In the genomic region with DNA sequence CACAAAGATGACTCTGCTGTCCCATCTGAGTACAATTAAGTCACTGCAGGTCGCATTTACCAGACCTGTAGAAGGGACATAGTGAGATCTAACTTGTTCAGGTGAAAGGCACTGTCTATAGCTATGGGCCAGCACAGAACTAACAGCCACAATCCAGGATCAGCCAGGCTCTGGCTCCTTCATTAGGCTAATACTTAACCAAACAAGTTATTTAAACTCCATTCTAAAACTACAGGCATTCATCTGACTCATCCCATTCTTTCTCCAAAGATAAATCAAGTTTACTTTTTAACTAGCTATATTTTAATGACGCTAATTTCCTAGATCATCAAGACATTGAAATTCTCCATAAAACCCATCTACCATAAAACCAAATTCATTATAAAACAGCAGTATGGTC, we compare ENCODE assay signal across 24 cellular contexts.
DNase-seq lines count a peak whose midpoint lies in the region; ATAC-seq and TF ChIP-seq lines count a peak whose summit lies in the region.
"Had no signal": no experiment of that assay in that cellular context is flagged by ENCODE, and none has a peak within 500 bp of the region (broad histone marks: within the 10 kb centered on the region; RNA-seq: fewer than 3 reads in every experiment).

No MANE protein-coding gene starts in this region.

- no peak overlapping the region for H2BK5ac ChIP-seq in IMR-90 (ENCODE audit: low read depth, low read length, poor library complexity, severe bottlenecking)

- H3K18ac ChIP-seq in IMR-90 (ENCODE audit: low read depth, low read length) = no peak overlapping the region

- peaks cover 5% of the 10 kb centered on the region; the same call in 1 of the 2 replicates for H3K9me1 ChIP-seq in IMR-90 (ENCODE audit: insufficient read depth, low read length)

- H3K4me3 ChIP-seq in IMR-90 (ENCODE audit: insufficient read depth, low read depth, low read length) = no peak overlapping the region
- H3K4me3 ChIP-seq: BLaER1 had no signal

- in situ Hi-C loops in IMR-90 (cut with MboI; ENCODE audit: low sequenced_read_pairs) = no loop called here

- H2AFZ ChIP-seq in IMR-90 (replicated peaks; ENCODE audit: low read length, poor library complexity) = no peak overlapping the region

- BruUV-seq in IMR-90 (replicated peaks; lab: Mats Ljungman, UMichigan) = no TSS peak

- no peak overlapping the region for H2AK9ac ChIP-seq in IMR-90 (replicated peaks; ENCODE audit: low read depth, low read length, poor library complexity)

- no peak overlapping the region for H3K9ac ChIP-seq in IMR-90 (ENCODE audit: low read depth, low read length)
- H3K9ac ChIP-seq: BLaER1 had no signal

- no peak for TF ChIP-seq RAD21 in IMR-90 (IDR thresholded peaks at IDR 0.05; ENCODE audit: low read length)

- peaks cover 16% of the 10 kb centered on the region for H4K20me1 ChIP-seq in IMR-90 (ENCODE audit: insufficient read depth, low read length)

- no peaks in the 10 kb centered on the region for H3K27me3 ChIP-seq in IMR-90 (ENCODE audit: control insufficient read depth, insufficient read depth, low read length)
- no peaks in the 10 kb centered on the region for H3K27me3 ChIP-seq in layer of hippocampus (ENCODE audit: control insufficient read depth, insufficient read depth, low read length)
- H3K27me3 ChIP-seq: BLaER1 had no signal

- H3K36me3 ChIP-seq in IMR-90 (ENCODE audit: control insufficient read depth, insufficient read depth, low read length) = no peaks in the 10 kb centered on the region

- H2BK15ac ChIP-seq in IMR-90 (ENCODE audit: low read depth, low read length) = no peak overlapping the region

- H2AK5ac ChIP-seq in IMR-90 (ENCODE audit: low read depth, low read length) = no peak overlapping the region

- intact Hi-C loops in IMR-90 (cut with micrococcal nuclease) = no loop called here

- peak overlapping the region; percentile 45; the same call in 1 of the 2 replicates for H3K4me2 ChIP-seq in IMR-90 (ENCODE audit: low read depth, low read length)
- H3K4me2 ChIP-seq: BLaER1 had no signal

- WGBS in IMR-90 (ENCODE audit: extremely low coverage in 2 of 2, insufficient read length in 1 of 2), 2 experiments = 100% methylated on average over 1 of the region's 2 CpGs; no CpG with 5 or more reads in 1 of the 2 experiments

- no peak overlapping the region for H3K56ac ChIP-seq in IMR-90 (ENCODE audit: extremely low read depth, insufficient read depth, low read length)

- H4K91ac ChIP-seq in IMR-90 (ENCODE audit: insufficient read depth, low read depth, low read length) = no peak overlapping the region

- H3K23ac ChIP-seq in IMR-90 (ENCODE audit: low read depth, low read length) = no peak overlapping the region

- peaks cover 13% of the 10 kb centered on the region for H3K4me1 ChIP-seq in IMR-90 (ENCODE audit: control insufficient read depth, insufficient read depth, low read length)

- TF ChIP-seq CTCF in IMR-90 (conservative IDR thresholded peaks at IDR 0.05; ENCODE audit: low read depth, low read length) = no peak

- no peak overlapping the region for H3K14ac ChIP-seq in IMR-90 (replicated peaks; ENCODE audit: low read depth, low read length)

- H2BK20ac ChIP-seq in IMR-90 (ENCODE audit: low read depth, low read length) = no peak overlapping the region

- DNase-seq in IMR-90 (no peak), NCI-H345 treated with DMSO at 0.1 percent for 48 hours (lab: John Stamatoyannopoulos, UW; ENCODE audit: unreplicated experiment) (no peak)
- DNase-seq: CD4-positive, CD25-positive, alpha-beta regulatory T cell; DMS153; DND-41; KBM-7; MV-4-11; NCI-H1105; NCI-H1436 treated with DMSO at 0.1 percent for 48 hours; NCI-H187 treated with DMSO at 0.1 percent for 48 hours; NCI-H2171 treated with DMSO at 0.1 percent for 48 hours; NCI-H345; NCI-H524 treated with DMSO at 0.1 percent for 48 hours; NCI-H774; PC-3; SHP77 had no signal

- no peaks in the 10 kb centered on the region for H3K9me3 ChIP-seq in IMR-90 (ENCODE audit: control insufficient read depth, insufficient read depth, low read length)
- H3K9me3 ChIP-seq: BLaER1 had no signal

- no peak for TF ChIP-seq POLR2A in IMR-90 (IDR thresholded peaks at IDR 0.05; ENCODE audit: low read depth, low read length)

- CTCF ChIA-PET in IMR-90 (lab: Yijun Ruan, JAX) = interaction anchor here (0.7 kb wide), 1 partner anchor 232 kb away, joined by 3 read pairs; no protein-coding TSS in a partner anchor

- dilution Hi-C loops in IMR-90 (cut with HindIII; ENCODE audit: low sequenced_read_pairs, unreplicated experiment) = no loop called here

- peaks cover 35 to 53% of the 10 kb centered on the region in 2 experiments for H3K79me1 ChIP-seq in IMR-90 (ENCODE audit: low read depth in 1 of 2, low read length in 2 of 2)

- H2BK120ac ChIP-seq in IMR-90 (ENCODE audit: low read depth, low read length) = no peak overlapping the region

- no peak overlapping the region for H4K8ac ChIP-seq in IMR-90 (ENCODE audit: low read depth in 2 of 2, low read length in 2 of 2)

- POLR2A ChIA-PET in IMR-90 (lab: Charles Lee; ENCODE audit: unreplicated experiment) = no interaction called here

- H3K27ac ChIP-seq in IMR-90 (ENCODE audit: insufficient read depth, low read length) (no peak overlapping the region), cingulate gyrus (ENCODE audit: low read depth, low read length) (peak overlapping the region; percentile 87), layer of hippocampus (ENCODE audit: low read depth, low read length) (peak overlapping the region; percentile 92), temporal lobe (ENCODE audit: low read depth, low read length) (peak overlapping the region; percentile 89)
- H3K27ac ChIP-seq: BLaER1, RWPE1 had no signal

- ATAC-seq in IMR-90 (ENCODE audit: low read depth) (no peak), HG03175 (IDR thresholded peaks at IDR 0.05; ENCODE audit: unreplicated experiment) (no peak), GM21447 (IDR thresholded peaks at IDR 0.05; ENCODE audit: unreplicated experiment) (no peak)
- ATAC-seq: HCT116, PC-3 had no signal

- no peak overlapping the region for H4K5ac ChIP-seq in IMR-90 (ENCODE audit: low read depth, low read length)

- H3K4ac ChIP-seq in IMR-90 (ENCODE audit: low read depth, low read length) = no peak overlapping the region

TF ChIP-seq in IMR-90, 13 proteins besides CTCF, POLR2A, EP300 and RAD21:
- TF ChIP-seq MAFK (IDR thresholded peaks at IDR 0.05; ENCODE audit: low read depth, low read length) = no peak
- no peak for TF ChIP-seq BHLHE40 (IDR thresholded peaks at IDR 0.05; ENCODE audit: low read depth, low read length)
- no peak for TF ChIP-seq USF2 (IDR thresholded peaks at IDR 0.05; ENCODE audit: low read depth, low read length)
- no peak for TF ChIP-seq RFX5 (IDR thresholded peaks at IDR 0.05; ENCODE audit: low read depth, low read length)
- no peak for TF ChIP-seq FOS (IDR thresholded peaks at IDR 0.05; ENCODE audit: low read depth, low read length)
- TF ChIP-seq RCOR1 (IDR thresholded peaks at IDR 0.05; ENCODE audit: insufficient replicate concordance, low read length) = no peak
- TF ChIP-seq, protein P1, sequence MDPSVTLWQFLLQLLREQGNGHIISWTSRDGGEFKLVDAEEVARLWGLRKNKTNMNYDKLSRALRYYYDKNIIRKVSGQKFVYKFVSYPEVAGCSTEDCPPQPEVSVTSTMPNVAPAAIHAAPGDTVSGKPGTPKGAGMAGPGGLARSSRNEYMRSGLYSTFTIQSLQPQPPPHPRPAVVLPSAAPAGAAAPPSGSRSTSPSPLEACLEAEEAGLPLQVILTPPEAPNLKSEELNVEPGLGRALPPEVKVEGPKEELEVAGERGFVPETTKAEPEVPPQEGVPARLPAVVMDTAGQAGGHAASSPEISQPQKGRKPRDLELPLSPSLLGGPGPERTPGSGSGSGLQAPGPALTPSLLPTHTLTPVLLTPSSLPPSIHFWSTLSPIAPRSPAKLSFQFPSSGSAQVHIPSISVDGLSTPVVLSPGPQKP (IDR thresholded peaks at IDR 0.05; ENCODE audit: borderline replicate concordance, low read depth, low read length) = no peak
- no peak for TF ChIP-seq CEBPB (IDR thresholded peaks at IDR 0.05; ENCODE audit: low read depth, low read length)
- TF ChIP-seq SMC3 (IDR thresholded peaks at IDR 0.05; ENCODE audit: low read depth, low read length) = no peak
- no peak for TF ChIP-seq MAZ (IDR thresholded peaks at IDR 0.05; ENCODE audit: borderline replicate concordance, low read depth, low read length)
- TF ChIP-seq MXI1 (IDR thresholded peaks at IDR 0.05; ENCODE audit: borderline replicate concordance, low read depth, low read length) = no peak
- no peak for TF ChIP-seq NFE2L2 (IDR thresholded peaks at IDR 0.05; ENCODE audit: low read depth, low read length)
- no peak for TF ChIP-seq CHD1 (IDR thresholded peaks at IDR 0.05; ENCODE audit: low read depth, low read length)
